In the genomic region with DNA sequence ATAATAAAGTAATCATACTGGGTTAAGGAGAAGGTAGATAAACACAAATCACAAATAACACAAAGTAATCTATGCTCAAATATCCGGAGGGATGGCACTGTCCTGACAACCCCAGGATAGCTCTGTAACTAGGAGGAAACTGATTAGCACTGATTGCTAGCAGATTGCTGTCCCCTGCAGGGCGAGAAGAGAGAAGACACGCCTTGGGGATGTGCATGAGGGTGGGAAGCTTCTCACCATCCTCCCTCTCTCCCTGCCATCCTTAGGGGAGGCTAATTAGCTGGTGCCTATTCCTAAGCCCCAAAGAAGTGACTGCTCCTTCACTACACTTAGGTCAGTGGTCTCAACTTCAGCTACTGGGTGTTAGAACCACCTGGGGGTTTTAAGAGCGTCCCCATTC, we compare ENCODE assay signal across 1 cellular context.
TF ChIP-seq lines count a peak whose summit lies in the region.

No MANE protein-coding gene starts in this region.

TF ChIP-seq in GM23338, 12 proteins besides CTCF, POLR2A, EP300 and RAD21:
- TF ChIP-seq, protein P1, sequence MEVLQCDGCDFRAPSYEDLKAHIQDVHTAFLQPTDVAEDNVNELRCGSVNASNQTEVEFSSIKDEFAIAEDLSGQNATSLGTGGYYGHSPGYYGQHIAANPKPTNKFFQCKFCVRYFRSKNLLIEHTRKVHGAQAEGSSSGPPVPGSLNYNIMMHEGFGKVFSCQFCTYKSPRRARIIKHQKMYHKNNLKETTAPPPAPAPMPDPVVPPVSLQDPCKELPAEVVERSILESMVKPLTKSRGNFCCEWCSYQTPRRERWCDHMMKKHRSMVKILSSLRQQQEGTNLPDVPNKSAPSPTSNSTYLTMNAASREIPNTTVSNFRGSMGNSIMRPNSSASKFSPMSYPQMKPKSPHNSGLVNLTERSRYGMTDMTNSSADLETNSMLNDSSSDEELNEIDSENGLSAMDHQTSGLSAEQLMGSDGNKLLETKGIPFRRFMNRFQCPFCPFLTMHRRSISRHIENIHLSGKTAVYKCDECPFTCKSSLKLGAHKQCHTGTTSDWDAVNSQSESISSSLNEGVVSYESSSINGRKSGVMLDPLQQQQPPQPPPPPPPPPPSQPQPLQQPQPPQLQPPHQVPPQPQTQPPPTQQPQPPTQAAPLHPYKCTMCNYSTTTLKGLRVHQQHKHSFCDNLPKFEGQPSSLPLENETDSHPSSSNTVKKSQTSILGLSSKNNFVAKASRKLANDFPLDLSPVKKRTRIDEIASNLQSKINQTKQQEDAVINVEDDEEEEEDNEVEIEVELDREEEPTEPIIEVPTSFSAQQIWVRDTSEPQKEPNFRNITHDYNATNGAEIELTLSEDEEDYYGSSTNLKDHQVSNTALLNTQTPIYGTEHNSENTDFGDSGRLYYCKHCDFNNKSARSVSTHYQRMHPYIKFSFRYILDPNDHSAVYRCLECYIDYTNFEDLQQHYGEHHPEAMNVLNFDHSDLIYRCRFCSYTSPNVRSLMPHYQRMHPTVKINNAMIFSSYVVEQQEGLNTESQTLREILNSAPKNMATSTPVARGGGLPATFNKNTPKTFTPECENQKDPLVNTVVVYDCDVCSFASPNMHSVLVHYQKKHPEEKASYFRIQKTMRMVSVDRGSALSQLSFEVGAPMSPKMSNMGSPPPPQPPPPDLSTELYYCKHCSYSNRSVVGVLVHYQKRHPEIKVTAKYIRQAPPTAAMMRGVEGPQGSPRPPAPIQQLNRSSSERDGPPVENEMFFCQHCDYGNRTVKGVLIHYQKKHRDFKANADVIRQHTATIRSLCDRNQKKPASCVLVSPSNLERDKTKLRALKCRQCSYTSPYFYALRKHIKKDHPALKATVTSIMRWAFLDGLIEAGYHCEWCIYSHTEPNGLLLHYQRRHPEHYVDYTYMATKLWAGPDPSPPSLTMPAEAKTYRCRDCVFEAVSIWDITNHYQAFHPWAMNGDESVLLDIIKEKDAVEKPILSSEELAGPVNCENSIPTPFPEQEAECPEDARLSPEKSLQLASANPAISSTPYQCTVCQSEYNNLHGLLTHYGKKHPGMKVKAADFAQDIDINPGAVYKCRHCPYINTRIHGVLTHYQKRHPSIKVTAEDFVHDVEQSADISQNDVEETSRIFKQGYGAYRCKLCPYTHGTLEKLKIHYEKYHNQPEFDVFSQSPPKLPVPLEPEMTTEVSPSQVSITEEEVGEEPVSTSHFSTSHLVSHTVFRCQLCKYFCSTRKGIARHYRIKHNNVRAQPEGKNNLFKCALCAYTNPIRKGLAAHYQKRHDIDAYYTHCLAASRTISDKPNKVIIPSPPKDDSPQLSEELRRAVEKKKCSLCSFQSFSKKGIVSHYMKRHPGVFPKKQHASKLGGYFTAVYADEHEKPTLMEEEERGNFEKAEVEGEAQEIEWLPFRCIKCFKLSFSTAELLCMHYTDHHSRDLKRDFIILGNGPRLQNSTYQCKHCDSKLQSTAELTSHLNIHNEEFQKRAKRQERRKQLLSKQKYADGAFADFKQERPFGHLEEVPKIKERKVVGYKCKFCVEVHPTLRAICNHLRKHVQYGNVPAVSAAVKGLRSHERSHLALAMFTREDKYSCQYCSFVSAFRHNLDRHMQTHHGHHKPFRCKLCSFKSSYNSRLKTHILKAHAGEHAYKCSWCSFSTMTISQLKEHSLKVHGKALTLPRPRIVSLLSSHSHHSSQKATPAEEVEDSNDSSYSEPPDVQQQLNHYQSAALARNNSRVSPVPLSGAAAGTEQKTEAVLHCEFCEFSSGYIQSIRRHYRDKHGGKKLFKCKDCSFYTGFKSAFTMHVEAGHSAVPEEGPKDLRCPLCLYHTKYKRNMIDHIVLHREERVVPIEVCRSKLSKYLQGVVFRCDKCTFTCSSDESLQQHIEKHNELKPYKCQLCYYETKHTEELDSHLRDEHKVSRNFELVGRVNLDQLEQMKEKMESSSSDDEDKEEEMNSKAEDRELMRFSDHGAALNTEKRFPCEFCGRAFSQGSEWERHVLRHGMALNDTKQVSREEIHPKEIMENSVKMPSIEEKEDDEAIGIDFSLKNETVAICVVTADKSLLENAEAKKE (CRISPR knock-in tag; IDR thresholded peaks at IDR 0.05): no peak
- TF ChIP-seq, protein P2, sequence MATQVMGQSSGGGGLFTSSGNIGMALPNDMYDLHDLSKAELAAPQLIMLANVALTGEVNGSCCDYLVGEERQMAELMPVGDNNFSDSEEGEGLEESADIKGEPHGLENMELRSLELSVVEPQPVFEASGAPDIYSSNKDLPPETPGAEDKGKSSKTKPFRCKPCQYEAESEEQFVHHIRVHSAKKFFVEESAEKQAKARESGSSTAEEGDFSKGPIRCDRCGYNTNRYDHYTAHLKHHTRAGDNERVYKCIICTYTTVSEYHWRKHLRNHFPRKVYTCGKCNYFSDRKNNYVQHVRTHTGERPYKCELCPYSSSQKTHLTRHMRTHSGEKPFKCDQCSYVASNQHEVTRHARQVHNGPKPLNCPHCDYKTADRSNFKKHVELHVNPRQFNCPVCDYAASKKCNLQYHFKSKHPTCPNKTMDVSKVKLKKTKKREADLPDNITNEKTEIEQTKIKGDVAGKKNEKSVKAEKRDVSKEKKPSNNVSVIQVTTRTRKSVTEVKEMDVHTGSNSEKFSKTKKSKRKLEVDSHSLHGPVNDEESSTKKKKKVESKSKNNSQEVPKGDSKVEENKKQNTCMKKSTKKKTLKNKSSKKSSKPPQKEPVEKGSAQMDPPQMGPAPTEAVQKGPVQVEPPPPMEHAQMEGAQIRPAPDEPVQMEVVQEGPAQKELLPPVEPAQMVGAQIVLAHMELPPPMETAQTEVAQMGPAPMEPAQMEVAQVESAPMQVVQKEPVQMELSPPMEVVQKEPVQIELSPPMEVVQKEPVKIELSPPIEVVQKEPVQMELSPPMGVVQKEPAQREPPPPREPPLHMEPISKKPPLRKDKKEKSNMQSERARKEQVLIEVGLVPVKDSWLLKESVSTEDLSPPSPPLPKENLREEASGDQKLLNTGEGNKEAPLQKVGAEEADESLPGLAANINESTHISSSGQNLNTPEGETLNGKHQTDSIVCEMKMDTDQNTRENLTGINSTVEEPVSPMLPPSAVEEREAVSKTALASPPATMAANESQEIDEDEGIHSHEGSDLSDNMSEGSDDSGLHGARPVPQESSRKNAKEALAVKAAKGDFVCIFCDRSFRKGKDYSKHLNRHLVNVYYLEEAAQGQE (IDR thresholded peaks at IDR 0.05; ENCODE audit: unreplicated experiment): no peak
- TF ChIP-seq ZNF114 (CRISPR knock-in tag; IDR thresholded peaks at IDR 0.05) (no peak), POLR2AphosphoS5 (IDR thresholded peaks at IDR 0.05; ENCODE audit: low read depth) (no peak), EZH2phosphoT487 (IDR thresholded peaks at IDR 0.05; ENCODE audit: unreplicated experiment) (no peak), JUNB (IDR thresholded peaks at IDR 0.05; ENCODE audit: unreplicated experiment) (no peak), CREB1 (CRISPR knock-in tag; IDR thresholded peaks at IDR 0.05; ENCODE audit: low read depth) (no peak), NANOG (IDR thresholded peaks at IDR 0.05; ENCODE audit: borderline replicate concordance) (no peak), ZNF331 (CRISPR knock-in tag; IDR thresholded peaks at IDR 0.05; ENCODE audit: low read depth) (no peak), STAT1 (IDR thresholded peaks at IDR 0.05; ENCODE audit: unreplicated experiment) (no peak)
- TF ChIP-seq, protein P3, sequence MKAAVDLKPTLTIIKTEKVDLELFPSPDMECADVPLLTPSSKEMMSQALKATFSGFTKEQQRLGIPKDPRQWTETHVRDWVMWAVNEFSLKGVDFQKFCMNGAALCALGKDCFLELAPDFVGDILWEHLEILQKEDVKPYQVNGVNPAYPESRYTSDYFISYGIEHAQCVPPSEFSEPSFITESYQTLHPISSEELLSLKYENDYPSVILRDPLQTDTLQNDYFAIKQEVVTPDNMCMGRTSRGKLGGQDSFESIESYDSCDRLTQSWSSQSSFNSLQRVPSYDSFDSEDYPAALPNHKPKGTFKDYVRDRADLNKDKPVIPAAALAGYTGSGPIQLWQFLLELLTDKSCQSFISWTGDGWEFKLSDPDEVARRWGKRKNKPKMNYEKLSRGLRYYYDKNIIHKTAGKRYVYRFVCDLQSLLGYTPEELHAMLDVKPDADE (IDR thresholded peaks at IDR 0.05): no peak
TF ChIP-seq in GM23338: peak in this region for 0.
